ENCODE assay signal across 8 cellular contexts in genomic region chr10:31603245-31604087, GRCh38.
DNase-seq lines count a peak whose midpoint lies in the region; ATAC-seq and TF ChIP-seq lines count a peak whose summit lies in the region.

No MANE protein-coding gene starts in this region.

- WGBS in right cardiac atrium = 5% methylated on average over 66 of the region's 67 CpGs
- 4% methylated on average over 51 of the region's 67 CpGs for WGBS in prostate gland

- intact Hi-C loops in right cardiac atrium (cut with DNase I) = loop anchor here in 1 of 4 donors (10.0 kb wide), 1 partner anchor 151 kb away; no protein-coding TSS in a partner anchor
- intact Hi-C loops in prostate gland (cut with DNase I) = loop anchor here (2.0 to 10.0 kb wide), 4 partner anchors 157 to 819 kb away; partner anchors contain the start of gene ZNF438

- no peaks in the 10 kb centered on the region for H3K27me3 ChIP-seq in right cardiac atrium (ENCODE audit: control insufficient read depth, insufficient read depth)
- no peaks in the 10 kb centered on the region for H3K27me3 ChIP-seq in prostate gland (replicated peaks; ENCODE audit: insufficient read depth)

- TF ChIP-seq POLR2A in prostate gland (IDR thresholded peaks at IDR 0.05) = peak; percentile 60

- H3K36me3 ChIP-seq in prostate gland = no peaks in the 10 kb centered on the region

- ATAC-seq in HG02623 (IDR thresholded peaks at IDR 0.05; ENCODE audit: unreplicated experiment) (peak; percentile 97), T-helper 17 cell (peak; percentile 84), right cardiac atrium (peak; percentile 96 to 97)

- DNase-seq in GM10248 (ENCODE audit: extremely low spot score) (peak; percentile 98), NCI-H128 (lab: John Stamatoyannopoulos, UW; ENCODE audit: unreplicated experiment) (peak; percentile 90), T-helper 17 cell (peak; percentile 27 to 56 (median 41)), anterior cingulate cortex (lab: John Stamatoyannopoulos, UW) (peak in 55 of 58 donors; percentile 15 to 91 (median 68)), right cardiac atrium (peak; percentile 98 to 99 (median 99)), prostate gland (ENCODE audit: low spot score) (peak; percentile 95), ureter (ENCODE audit: low spot score) (peak; percentile 96)

- no peaks in the 10 kb centered on the region for H3K36me3 Mint-ChIP-seq in T-helper 17 cell (ENCODE audit: low read depth)

- H3K9me3 ChIP-seq in T-helper 17 cell (ENCODE audit: control insufficient read depth, low read length, poor library complexity, severe bottlenecking) (no peaks in the 10 kb centered on the region), right cardiac atrium (ENCODE audit: control insufficient read depth, low read length) (no peaks in the 10 kb centered on the region), prostate gland (no peaks in the 10 kb centered on the region)

- peak overlapping the region; percentile 87 for H3K4me3 Mint-ChIP-seq in T-helper 17 cell

- H3K27ac ChIP-seq in right cardiac atrium (ENCODE audit: low read length) (peak overlapping the region; percentile 81), prostate gland (peak overlapping the region; percentile 79 to 84)

- H3K27me3 Mint-ChIP-seq in T-helper 17 cell = no peaks in the 10 kb centered on the region

- H3K4me1 Mint-ChIP-seq in T-helper 17 cell = peaks cover 3% of the 10 kb centered on the region

- H3K4me1 ChIP-seq in right cardiac atrium (ENCODE audit: control insufficient read depth, insufficient read depth, low read length) = no peaks in the 10 kb centered on the region
- no peaks in the 10 kb centered on the region for H3K4me1 ChIP-seq in prostate gland (replicated peaks)

- CTCF ChIA-PET in GM10248 (lab: Yijun Ruan, JAX) = interaction anchor here (0.9 to 1.6 kb wide), 2 partner anchors 14 to 851 kb away, joined by 3 to 4 read pairs; no protein-coding TSS in a partner anchor

- peak overlapping the region; percentile 54 for H3K4me3 ChIP-seq in right cardiac atrium (ENCODE audit: low read length)
- H3K4me3 ChIP-seq in prostate gland = peak overlapping the region; percentile 58 to 60

- POLR2A ChIA-PET in GM10248 (lab: Yijun Ruan, JAX) = no interaction called here

- TF ChIP-seq CTCF in GM10248 (IDR thresholded peaks at IDR 0.05; ENCODE audit: control extremely low read depth, extremely low read depth, low read depth, missing control alignments) (no peak), prostate gland (IDR thresholded peaks at IDR 0.05) (peak in 2 of 4 experiments; percentile 26 to 39)

- H3K27ac Mint-ChIP-seq in T-helper 17 cell = no peak overlapping the region

Comparison
In these comparisons a context has a peak if more than half of its experiments do, and no peak if none do; other contexts are left out.
1. Peak in every context shown above with its lines: DNase-seq, ATAC-seq, H3K4me3 ChIP-seq and H3K27ac ChIP-seq.
2. DNase-seq: peak in every context shown above with its lines; median percentile 99 in right cardiac atrium; 98 in GM10248; 96 in ureter; 95 in prostate gland; 90 in NCI-H128; 68 in anterior cingulate cortex; 41 in T-helper 17 cell.